ENCODE assay signal across 8 cellular contexts in genomic region chr15:84653910-84654688, GRCh38. TPM values are rescaled to one million over a fixed set of nuclear protein-coding genes. Genes with fewer than 3 reads are reported as not detected.
DNase-seq lines count a peak whose midpoint lies in the region; ATAC-seq and TF ChIP-seq lines count a peak whose summit lies in the region.

WDR73 (minus strand) TSS chr15:84654283; CDS start chr15:84654274, 9 bp downstream.

- TF ChIP-seq CTCF in GM13977 (IDR thresholded peaks at IDR 0.05; ENCODE audit: extremely low read depth, insufficient read depth, missing control alignments) (no peak), ascending aorta (IDR thresholded peaks at IDR 0.05) (no peak), uterus (IDR thresholded peaks at IDR 0.05) (peak in 1 of 4 experiments; percentile 16)

- ATAC-seq in HG02884 (IDR thresholded peaks at IDR 0.05; ENCODE audit: unreplicated experiment) (peak; percentile 77), right cardiac atrium (peak; percentile 93 to 95)

- in situ Hi-C loops in GM13977 (cut with MboI; ENCODE audit: low pct_unique_long_range_greater_than_20kb, low sequenced_read_pairs, unreplicated experiment) = no loop called here

- H3K4me3 ChIP-seq in ascending aorta (peak within 1 kb of the TSS; percentile 68 to 86), right cardiac atrium (ENCODE audit: low read length) (peak within 1 kb of the TSS; percentile 38), uterus (peak within 1 kb of the TSS; percentile 85 to 89)

- no peaks in the 10 kb centered on the region for H3K9me3 ChIP-seq in ascending aorta
- no peaks in the 10 kb centered on the region for H3K9me3 ChIP-seq in right cardiac atrium (ENCODE audit: control insufficient read depth, low read length)
- no peaks in the 10 kb centered on the region for H3K9me3 ChIP-seq in uterus

- intact Hi-C loops in T-helper 2 cell treated with Interferon-gamma antibody and Interleukin-4, amounts not matched to agents 100 ng/mL and 5 ng/mL, for 36 hours (cut with micrococcal nuclease) = loop anchor here (1.0 kb wide), 6 partner anchors 23 to 327 kb away; partner anchors contain the start of genes PDE8A and ZNF592
- intact Hi-C loops in ascending aorta (cut with DNase I) = loop anchor here (1.0 to 2.0 kb wide), 4 partner anchors 23 to 163 kb away; partner anchors contain the start of genes ALPK3, SEC11A and ZSCAN2
- intact Hi-C loops in right cardiac atrium (cut with DNase I) = loop anchor here in 3 of 4 donors (10.0 kb wide), 5 partner anchors 49 to 271 kb away; partner anchors contain the start of genes ALPK3 (in 1 of the 3), ZNF592 (in 1 of the 3) and ZSCAN2 (in 1 of the 3)
- intact Hi-C loops in uterus (cut with DNase I; ENCODE audit: low total_unique reads) = loop anchor here (10.0 kb wide), 2 partner anchors 49 to 271 kb away; partner anchors contain the start of gene ZSCAN2

- H3K27me3 ChIP-seq in ascending aorta (no peaks in the 10 kb centered on the region), right cardiac atrium (ENCODE audit: control insufficient read depth, insufficient read depth) (no peaks in the 10 kb centered on the region), uterus (no peaks in the 10 kb centered on the region)

- WGBS in right cardiac atrium = under 1% methylated on average over 49 of the region's 49 CpGs

- H3K36me3 ChIP-seq in ascending aorta = peaks cover 15 to 32% of the 10 kb centered on the region in 2 donors
- H3K36me3 ChIP-seq in uterus = no peaks in the 10 kb centered on the region

- DNase-seq in GM13977 (ENCODE audit: low spot score) (peak; percentile 94), NCI-H187 treated with DMSO at 0.1 percent for 48 hours (lab: John Stamatoyannopoulos, UW) (peak; percentile 33), ascending aorta (ENCODE audit: low spot score in 2 of 2) (peak; percentile 90 to 98), right cardiac atrium (peak; percentile 97 to 99 (median 99)), pulmonary artery endothelial cell (ENCODE audit: low read depth, low spot score) (peak; percentile 73), uterus (peak; percentile 97 to 98)

- H3K27ac ChIP-seq in ascending aorta = peak within 1 kb of the TSS; percentile 77 to 87
- peak within 1 kb of the TSS; percentile 73 for H3K27ac ChIP-seq in right cardiac atrium (ENCODE audit: low read length)
- H3K27ac ChIP-seq in uterus = peak within 1 kb of the TSS; percentile 89

- peak; percentile 72 to 90 for TF ChIP-seq POLR2A in uterus (IDR thresholded peaks at IDR 0.05)

- H3K4me1 ChIP-seq in ascending aorta = peaks cover 9 to 43% of the 10 kb centered on the region in 2 donors
- H3K4me1 ChIP-seq in right cardiac atrium (ENCODE audit: control insufficient read depth, insufficient read depth, low read length) = peaks cover 16% of the 10 kb centered on the region
- H3K4me1 ChIP-seq in uterus = peaks cover 5 to 21% of the 10 kb centered on the region in 2 donors

RNA-seq across cellular contexts. Expression of gene WDR73, which starts in this region (rescaled TPM):
- 24.8 and 26.0 TPM in 2 replicates for total RNA-seq in T-helper 2 cell treated with Interferon-gamma antibody and Interleukin-4, amounts not matched to agents 100 ng/mL and 5 ng/mL, for 36 hours
- total RNA-seq in ascending aorta (29.5 TPM), right cardiac atrium (10 to 100 TPM; 13.7 to 18.8 (median 17.0) TPM), pulmonary artery endothelial cell (23.8 and 31.3 TPM in 2 replicates), uterus (10 to 100 TPM; 14.4 to 54.3 (median 39.3) TPM)
- polyA plus RNA-seq in right cardiac atrium = 10.7 TPM

Comparison
In these comparisons a context has a peak if more than half of its experiments do, and no peak if none do; other contexts are left out.
1. Peak in every context shown above with its lines: DNase-seq, ATAC-seq, H3K4me3 ChIP-seq and H3K27ac ChIP-seq.
2. DNase-seq: peak in every context shown above with its lines; median percentile 99 in right cardiac atrium; 98 in uterus; 94 in GM13977; 94 in ascending aorta; 73 in pulmonary artery endothelial cell; 33 in NCI-H187 treated with DMSO at 0.1 percent for 48 hours.